18 cellular contexts compared by ENCODE assay signal in genomic region chr16:27199235-27199586, GRCh38. TPM values are rescaled to one million over a fixed set of nuclear protein-coding genes. Genes with fewer than 3 reads are reported as not detected.
DNase-seq lines count a peak whose midpoint lies in the region; ATAC-seq and TF ChIP-seq lines count a peak whose summit lies in the region.
"Had no signal": no experiment of that assay in that cellular context is flagged by ENCODE, and none has a peak within 500 bp of the region (broad histone marks: within the 10 kb centered on the region; RNA-seq: fewer than 3 reads in every experiment).

No MANE protein-coding gene starts in this region.

- no peak for ATAC-seq in activated T-helper 17 cell treated with anti-CD3 and anti-CD28 coated beads, Interleukin-2, amount 50 U/mL, for 72 hours (replicated peaks)
- ATAC-seq: esophagus mucosa had no signal

- H3K27ac ChIP-seq in neutrophil = peak overlapping the region; percentile 83
- no peak overlapping the region for H3K27ac ChIP-seq in left ventricle myocardium inferior (replicated peaks)

- H3K9me3 Mint-ChIP-seq in activated CD4-positive, alpha-beta T cell treated with anti-CD3 and anti-CD28 coated beads, Interleukin-2, amount 10 ng/mL, durations not matched to agents 7 days and 5 days = peaks cover 27% of the 10 kb centered on the region
- H3K9me3 Mint-ChIP-seq in IgD-negative memory B cell = peaks cover 0 to 12% (median 0%) of the 10 kb centered on the region in 3 donors
- H3K9me3 Mint-ChIP-seq in activated T-helper 17 cell treated with anti-CD3 and anti-CD28 coated beads, Interleukin-2, amount 50 U/mL, for 72 hours = no peaks in the 10 kb centered on the region

- H3K4me1 ChIP-seq in neutrophil (ENCODE audit: control insufficient read depth in 1 of 2, insufficient read depth in 1 of 2, low read depth in 1 of 2, low read length in 1 of 2) (peaks cover 25 to 37% of the 10 kb centered on the region in 2 experiments), left ventricle myocardium inferior (peaks cover 9% of the 10 kb centered on the region)

- H3K27me3 ChIP-seq in neutrophil (no peaks in the 10 kb centered on the region), left ventricle myocardium inferior (ENCODE audit: low read depth) (peaks cover 37% of the 10 kb centered on the region)
- H3K27me3 ChIP-seq: transverse colon had no signal

- H3K9me3 ChIP-seq in neutrophil = no peaks in the 10 kb centered on the region
- H3K9me3 ChIP-seq in left ventricle myocardium inferior (replicated peaks) = no peaks in the 10 kb centered on the region
- H3K9me3 ChIP-seq: HAP-1, transverse colon had no signal

- TF ChIP-seq CTCF in neutrophil (IDR thresholded peaks at IDR 0.05) (no peak), left ventricle myocardium inferior (IDR thresholded peaks at IDR 0.05; ENCODE audit: borderline replicate concordance) (no peak)

- no peaks in the 10 kb centered on the region for H3K36me3 ChIP-seq in neutrophil
- no peaks in the 10 kb centered on the region for H3K36me3 ChIP-seq in left ventricle myocardium inferior
- H3K36me3 ChIP-seq: HAP-1, transverse colon had no signal

- peak overlapping the region; percentile 25 for H3K4me3 Mint-ChIP-seq in activated CD4-positive, alpha-beta T cell treated with anti-CD3 and anti-CD28 coated beads, Interleukin-2, amount 10 ng/mL, durations not matched to agents 7 days and 5 days
- H3K4me3 Mint-ChIP-seq in IgD-negative memory B cell = peak overlapping the region in 3 of 4 donors; percentile 21 to 79 (median 30)
- peak overlapping the region; percentile 72 for H3K4me3 Mint-ChIP-seq in activated T-helper 17 cell treated with anti-CD3 and anti-CD28 coated beads, Interleukin-2, amount 50 U/mL, for 72 hours
- H3K4me3 Mint-ChIP-seq: brain had no signal

- peak overlapping the region; percentile 98 for H3K27ac Mint-ChIP-seq in activated CD4-positive, alpha-beta T cell treated with anti-CD3 and anti-CD28 coated beads, Interleukin-2, amount 10 ng/mL, durations not matched to agents 7 days and 5 days
- peak overlapping the region; percentile 30 to 80 (median 44) for H3K27ac Mint-ChIP-seq in IgD-negative memory B cell
- H3K27ac Mint-ChIP-seq in activated T-helper 17 cell treated with anti-CD3 and anti-CD28 coated beads, Interleukin-2, amount 50 U/mL, for 72 hours = no peak overlapping the region
- H3K27ac Mint-ChIP-seq: brain had no signal

- peaks cover 91% of the 10 kb centered on the region for H3K4me1 Mint-ChIP-seq in activated CD4-positive, alpha-beta T cell treated with anti-CD3 and anti-CD28 coated beads, Interleukin-2, amount 10 ng/mL, durations not matched to agents 7 days and 5 days
- H3K4me1 Mint-ChIP-seq in IgD-negative memory B cell = peaks cover 28 to 44% (median 33%) of the 10 kb centered on the region in 3 donors
- H3K4me1 Mint-ChIP-seq in activated T-helper 17 cell treated with anti-CD3 and anti-CD28 coated beads, Interleukin-2, amount 50 U/mL, for 72 hours = peaks cover 48% of the 10 kb centered on the region

- H3K4me3 ChIP-seq in neutrophil (ENCODE audit: low read depth in 1 of 2, low read length in 1 of 2) (no peak overlapping the region), left ventricle myocardium inferior (no peak overlapping the region)
- H3K4me3 ChIP-seq: HAP-1, transverse colon had no signal

- CTCF ChIA-PET in activated CD4-positive, alpha-beta T cell treated with anti-CD3 and anti-CD28 coated beads, Interleukin-2, amount 10 ng/mL, durations not matched to agents 7 days and 5 days (lab: Charles Lee) = interaction anchor here (0.9 to 3.1 kb wide), 7 partner anchors 9 to 169 kb away, joined by 3 to 13 read pairs (median 3); no protein-coding TSS in a partner anchor

- H3K27me3 Mint-ChIP-seq in activated CD4-positive, alpha-beta T cell treated with anti-CD3 and anti-CD28 coated beads, Interleukin-2, amount 10 ng/mL, durations not matched to agents 7 days and 5 days = no peaks in the 10 kb centered on the region
- peaks cover 8% of the 10 kb centered on the region for H3K27me3 Mint-ChIP-seq in IgD-negative memory B cell
- no peaks in the 10 kb centered on the region for H3K27me3 Mint-ChIP-seq in activated T-helper 17 cell treated with anti-CD3 and anti-CD28 coated beads, Interleukin-2, amount 50 U/mL, for 72 hours

- H3K36me3 Mint-ChIP-seq in activated CD4-positive, alpha-beta T cell treated with anti-CD3 and anti-CD28 coated beads, Interleukin-2, amount 10 ng/mL, durations not matched to agents 7 days and 5 days (ENCODE audit: low read depth) = peaks cover 48% of the 10 kb centered on the region
- H3K36me3 Mint-ChIP-seq in IgD-negative memory B cell = peaks cover 2% of the 10 kb centered on the region
- peaks cover 8% of the 10 kb centered on the region for H3K36me3 Mint-ChIP-seq in activated T-helper 17 cell treated with anti-CD3 and anti-CD28 coated beads, Interleukin-2, amount 50 U/mL, for 72 hours (ENCODE audit: low read depth)
- H3K36me3 Mint-ChIP-seq: brain had no signal

- POLR2A ChIA-PET in activated CD4-positive, alpha-beta T cell treated with anti-CD3 and anti-CD28 coated beads, Interleukin-2, amount 10 ng/mL, durations not matched to agents 7 days and 5 days (lab: Charles Lee) = interaction anchor here (0.7 kb wide), 1 partner anchor 20 kb away, joined by 3 read pairs; no protein-coding TSS in a partner anchor

- intact Hi-C loops in left ventricle myocardium inferior (cut with micrococcal nuclease) = no loop called here

- DNase-seq in activated CD4-positive, alpha-beta T cell treated with anti-CD3 and anti-CD28 coated beads, Interleukin-2, amount 10 ng/mL, durations not matched to agents 7 days and 5 days = peak; percentile 19
- no peak for DNase-seq in activated CD4-positive, alpha-beta T cell treated with anti-CD3 and anti-CD28 coated beads for 4 hours
- DNase-seq in NCI-H1436 (lab: John Stamatoyannopoulos, UW) (no peak), left ventricle myocardium inferior (no peak), NCI-H510A treated with DMSO at 0.1 percent for 48 hours (lab: John Stamatoyannopoulos, UW) (no peak)
- DNase-seq: ACHN; activated CD4-positive, alpha-beta T cell treated with anti-CD3 and anti-CD28 coated beads for 1 hour; Calu3; islet precursor cell; NCI-H1105; NCI-H2171; transverse colon had no signal

RNA-seq across cellular contexts. Expression of gene KDM8, which starts 4.1 kb away (rescaled TPM):
- 10 to 100 TPM; 22.5 to 25.0 TPM for total RNA-seq in activated CD4-positive, alpha-beta T cell treated with anti-CD3 and anti-CD28 coated beads, Interleukin-2, amount 10 ng/mL, durations not matched to agents 7 days and 5 days
- 4.8 TPM for polyA plus RNA-seq in IgD-negative memory B cell
- total RNA-seq in activated T-helper 17 cell treated with anti-CD3 and anti-CD28 coated beads, Interleukin-2, amount 50 U/mL, for 72 hours = 1 to 10 TPM; 7.7 to 9.1 TPM
- 3.2 TPM for total RNA-seq in left ventricle myocardium inferior
